ENCODE assay signal across 24 cellular contexts in genomic region chr7:72244826-72245398, GRCh38.
"Had no signal": no experiment of that assay in that cellular context is flagged by ENCODE, and none has a peak within 500 bp of the region (broad histone marks: within the 10 kb centered on the region; RNA-seq: fewer than 3 reads in every experiment).

No MANE protein-coding gene starts in this region.

- H3K36me3 Mint-ChIP-seq: natural killer cell; stimulated activated effector memory CD8-positive, alpha-beta T cell treated with anti-CD3 and anti-CD28 coated beads, Interleukin-12 subunit alpha, Interleukin-12 subunit beta, amount 100 ng/mL, for 72 hours had no signal

- FAIRE-seq: colon, keratinocyte, pancreas had no signal

- H3K4me3 ChIP-seq: dorsolateral prefrontal cortex, esophagus muscularis mucosa, lower lobe of right lung, pancreas, right atrium auricular region, sigmoid colon, stomach, thyroid gland, vagina had no signal

- H3K4me3 Mint-ChIP-seq: memory B cell; natural killer cell; neural crest cell; stimulated activated effector memory CD8-positive, alpha-beta T cell treated with anti-CD3 and anti-CD28 coated beads, Interleukin-12 subunit alpha, Interleukin-12 subunit beta, amount 100 ng/mL, for 72 hours had no signal

- H3K27ac Mint-ChIP-seq: memory B cell; natural killer cell; stimulated activated effector memory CD8-positive, alpha-beta T cell treated with anti-CD3 and anti-CD28 coated beads, Interleukin-12 subunit alpha, Interleukin-12 subunit beta, amount 100 ng/mL, for 72 hours had no signal

- H3K36me3 ChIP-seq: esophagus muscularis mucosa, lower lobe of right lung, neutrophil, pancreas, right atrium auricular region, sigmoid colon, stomach, thyroid gland, vagina had no signal

- H3K4me1 ChIP-seq: esophagus muscularis mucosa, lower lobe of right lung, right atrium auricular region, sigmoid colon, thyroid gland, vagina had no signal

- H3K27me3 Mint-ChIP-seq: memory B cell had no signal

- H3K4me1 Mint-ChIP-seq: memory B cell; natural killer cell; neural crest cell; stimulated activated effector memory CD8-positive, alpha-beta T cell treated with anti-CD3 and anti-CD28 coated beads, Interleukin-12 subunit alpha, Interleukin-12 subunit beta, amount 100 ng/mL, for 72 hours had no signal

- H3K27me3 ChIP-seq: dorsolateral prefrontal cortex, esophagus muscularis mucosa, neutrophil, pancreas, right atrium auricular region, sigmoid colon, stomach, thyroid gland, vagina had no signal

- DNase-seq: dorsolateral prefrontal cortex; effector CD4-positive, alpha-beta T cell; foreskin melanocyte; glutamatergic neuron; left ventricle myocardium superior; lower lobe of right lung; natural killer cell; pancreas; sigmoid colon; stimulated activated CD4-positive, alpha-beta T cell treated with anti-CD3 and anti-CD28 coated beads, Interleukin-2, amount 100 ng/mL, for 24 hours; stimulated activated CD4-positive, alpha-beta T cell treated with anti-CD3 and anti-CD28 coated beads, Interleukin-4, amount 100 ng/mL, for 24 hours; stimulated activated naive CD4-positive, alpha-beta T cell treated with Interleukin-2 at 50 U/mL for 16 hours; stomach; thyroid gland; trophoblast cell had no signal

- H3K9me3 ChIP-seq: lower lobe of right lung, neutrophil, pancreas, sigmoid colon, thyroid gland, vagina had no signal

- ATAC-seq: left ventricle myocardium superior; lower lobe of right lung; natural killer cell; pancreas; stimulated activated effector memory CD8-positive, alpha-beta T cell treated with anti-CD3 and anti-CD28 coated beads, Interleukin-12 subunit alpha, Interleukin-12 subunit beta, amount 100 ng/mL, for 72 hours had no signal

- H3K27ac ChIP-seq: dorsolateral prefrontal cortex, esophagus muscularis mucosa, lower lobe of right lung, neutrophil, pancreas, right atrium auricular region, sigmoid colon, stomach, thyroid gland, vagina had no signal
